In genomic region chr7:102933763-102934162, GRCh38 we compare ENCODE assay signal across 8 cellular contexts. TPM values are rescaled to one million over a fixed set of nuclear protein-coding genes. Genes with fewer than 3 reads are reported as not detected.
DNase-seq lines count a peak whose midpoint lies in the region; ATAC-seq and TF ChIP-seq lines count a peak whose summit lies in the region.

No MANE protein-coding gene starts in this region.

- intact Hi-C loops in Right ventricle myocardium superior (cut with DNase I) = no loop called here
- intact Hi-C loops in ovary (cut with DNase I) = loop anchor here in 2 of 4 donors (5.0 to 10.0 kb wide), 2 partner anchors 59 to 61 kb away; no protein-coding TSS in a partner anchor

- CTCF ChIA-PET in WTC11 (lab: Charles Lee) = interaction anchor here (1.0 to 1.2 kb wide), 2 partner anchors 18 to 129 kb away, joined by 3 to 4 read pairs; no protein-coding TSS in a partner anchor

- H3K27ac Mint-ChIP-seq in WTC11 = peak overlapping the region; percentile 97

- peak overlapping the region; percentile 50 for H3K4me3 Mint-ChIP-seq in WTC11

- H3K36me3 Mint-ChIP-seq in WTC11 = no peaks in the 10 kb centered on the region

- no peaks in the 10 kb centered on the region for H3K9me3 Mint-ChIP-seq in WTC11

- ATAC-seq in WTC11 (peak; percentile 85), Right ventricle myocardium superior (ENCODE audit: poor library complexity) (peak; percentile 93), GM18861 (IDR thresholded peaks at IDR 0.05; ENCODE audit: unreplicated experiment) (no peak), HG02981 (IDR thresholded peaks at IDR 0.05; ENCODE audit: unreplicated experiment) (no peak)

- H3K36me3 ChIP-seq in ovary = no peaks in the 10 kb centered on the region

- TF ChIP-seq CTCF in AG10803 (conservative IDR thresholded peaks at IDR 0.05; ENCODE audit: low read length) (no peak), WTC11 (IDR thresholded peaks at IDR 0.05) (no peak), ovary (IDR thresholded peaks at IDR 0.05) (no peak)

- TF ChIP-seq POLR2A in ovary (IDR thresholded peaks at IDR 0.05) = peak; percentile 41

- H3K4me3 ChIP-seq in AG10803 (ENCODE audit: low read length) (0 out of 2 replicates have a peak overlapping the region, but pooled peaks have one; percentile 3), ovary (no peak overlapping the region)

- H3K9me3 ChIP-seq in ovary = no peaks in the 10 kb centered on the region

- H3K27me3 Mint-ChIP-seq in WTC11 (ENCODE audit: low read depth) = no peaks in the 10 kb centered on the region

- peaks cover 55% of the 10 kb centered on the region for H3K4me1 Mint-ChIP-seq in WTC11

- H3K4me1 ChIP-seq in ovary (ENCODE audit: insufficient read depth) = peaks cover 17% of the 10 kb centered on the region

- peak overlapping the region; percentile 66 to 90 for H3K27ac ChIP-seq in ovary

- POLR2A ChIA-PET in WTC11 (lab: Charles Lee) = no interaction called here

- 5 to 9% (median 9%) methylated on average over 15 of the region's 15 CpGs for WGBS in ovary, 3 donors

- TF ChIP-seq EP300 in ovary (IDR thresholded peaks at IDR 0.05) = no peak

- no peaks in the 10 kb centered on the region for H3K27me3 ChIP-seq in ovary

- DNase-seq in AG10803 (ENCODE audit: low read depth) (peak; percentile 96), WTC11 (ENCODE audit: low spot score) (peak; percentile 63), Right ventricle myocardium superior (peak; percentile 82), ovary (peak; percentile 86 to 92 (median 90)), RPMI8226 (no peak), activated gamma-delta T cell treated with Interleukin-2 at 50 U/mL for 16 hours (no peak)

TF ChIP-seq in WTC11, 78 proteins besides CTCF, POLR2A, EP300 and RAD21:
- TF ChIP-seq HMGA2 (CRISPR knock-in tag; IDR thresholded peaks at IDR 0.05) = no peak
- TF ChIP-seq TEAD1 (CRISPR knock-in tag; IDR thresholded peaks at IDR 0.05) = peak; percentile 57; the same call in 1 of the 2 replicates
- TF ChIP-seq PREB (CRISPR knock-in tag; IDR thresholded peaks at IDR 0.05; ENCODE audit: borderline replicate concordance) = no peak
- no peak for TF ChIP-seq RELA (CRISPR knock-in tag; IDR thresholded peaks at IDR 0.05; ENCODE audit: borderline replicate concordance)
- TF ChIP-seq MAX (CRISPR knock-in tag; IDR thresholded peaks at IDR 0.05) = peak; percentile 41; the same call in 1 of the 2 replicates
- TF ChIP-seq OVOL2 (CRISPR knock-in tag; IDR thresholded peaks at IDR 0.05; ENCODE audit: borderline replicate concordance) = no peak
- no peak for TF ChIP-seq JAZF1 (CRISPR knock-in tag; IDR thresholded peaks at IDR 0.05)

RNA-seq across cellular contexts. Expression of gene LRRC17, which starts 21.0 kb away (rescaled TPM):
- total RNA-seq in WTC11 (2021) = 1.4 to 1.8 TPM (median 1.6 TPM) in 3 replicates
- 1.0 TPM for total RNA-seq in Right ventricle myocardium superior
- 100 to 1,000 TPM in 1 of 7 donors, 10 to 100 TPM in 6; 32.2 to 145 (median 60.4) TPM for total RNA-seq in ovary
- polyA plus RNA-seq in ovary = 100 to 1,000 TPM in 1 of 2 donors, 10 to 100 TPM in 1; 34.4 to 102 TPM

Comparison
In these comparisons a context has a peak if more than half of its experiments do, and no peak if none do; other contexts are left out.
1. DNase-seq: peak in AG10803 (single experiment), WTC11 (single experiment), Right ventricle myocardium superior (single experiment) and ovary (5 of 5); none in RPMI8226 (single experiment) and activated gamma-delta T cell treated with Interleukin-2 at 50 U/mL for 16 hours (single experiment).
2. ATAC-seq: peak in WTC11 (single experiment) and Right ventricle myocardium superior (single experiment); none in GM18861 (single experiment) and HG02981 (single experiment).
3. RNA of gene LRRC17, which starts 21.0 kb away (total RNA-seq): 32.2 to 145 TPM in ovary; 1.4 to 1.8 TPM in WTC11 and 1.0 TPM in Right ventricle myocardium superior (single experiment); every median in the first group is over 10 times any median in the second.